Comparison of ENCODE assay signal across 8 cellular contexts in genomic region chr6:166997768-166998255, GRCh38. TPM values are rescaled to one million over a fixed set of nuclear protein-coding genes. Genes with fewer than 3 reads are reported as not detected.
DNase-seq lines count a peak whose midpoint lies in the region; ATAC-seq, FAIRE-seq and TF ChIP-seq lines count a peak whose summit lies in the region.

No MANE protein-coding gene starts in this region.

- no peaks in the 10 kb centered on the region for H3K36me3 Mint-ChIP-seq in astrocyte (ENCODE audit: low read depth, unreplicated experiment)

- no peaks in the 10 kb centered on the region for H3K9me3 Mint-ChIP-seq in astrocyte (ENCODE audit: unreplicated experiment)

- intact Hi-C loops in gastrocnemius medialis (cut with DNase I; ENCODE audit: low total_unique reads) = no loop called here

- H3K27ac ChIP-seq in KOPT-K1 (ENCODE audit: low read depth, low read length, poor library complexity, severe bottlenecking) (peak overlapping the region; percentile 89), astrocyte (ENCODE audit: low read depth, low read length) (peak overlapping the region; percentile 69), iPS DF 6.9 (ENCODE audit: low read length) (no peak overlapping the region), gastrocnemius medialis (peak overlapping the region in 2 of 4 donors; percentile 54 to 60)

- peak overlapping the region; percentile 83 for H3K9ac ChIP-seq in astrocyte (ENCODE audit: low read length)

- peak; percentile 45 for TF ChIP-seq CTCF in astrocyte (IDR thresholded peaks at IDR 0.05; ENCODE audit: insufficient read depth, low read depth, low read length)
- TF ChIP-seq CTCF in gastrocnemius medialis (IDR thresholded peaks at IDR 0.05 in 4 of 5, conservative IDR thresholded peaks at IDR 0.05 in 1 of 5) = no peak

- no peak overlapping the region for H3K27ac Mint-ChIP-seq in astrocyte (ENCODE audit: unreplicated experiment)

- H2AFZ ChIP-seq in astrocyte (ENCODE audit: low read depth, low read length) = peak overlapping the region; percentile 81

- FAIRE-seq in astrocyte (lab: Jason Lieb, UNC) = no peak

- H3K27me3 ChIP-seq in astrocyte (ENCODE audit: insufficient read depth, low read length) (no peaks in the 10 kb centered on the region), iPS DF 6.9 (ENCODE audit: control insufficient read depth, insufficient read depth, low read length) (no peaks in the 10 kb centered on the region), gastrocnemius medialis (no peaks in the 10 kb centered on the region)

- H3K4me2 ChIP-seq in astrocyte (ENCODE audit: low read length) = peak overlapping the region; percentile 95

- peak overlapping the region; percentile 76 for H3K4me3 Mint-ChIP-seq in astrocyte (ENCODE audit: unreplicated experiment)

- in situ Hi-C loops in gastrocnemius medialis (cut with MboI; ENCODE audit: low sequenced_read_pairs in 4 of 4) = loop anchor here in 3 of 4 donors (25.0 kb wide), 1 partner anchor 211 kb away; no protein-coding TSS in a partner anchor

- DNase-seq in DMS 273 (lab: John Stamatoyannopoulos, UW; ENCODE audit: unreplicated experiment) (peak; percentile 82), SW480 (ENCODE audit: low spot score) (peak; percentile 82), astrocyte (ENCODE audit: low read depth) (peak; percentile 60), iPS DF 6.9 (ENCODE audit: low read depth, low spot score) (no peak), gastrocnemius medialis (no peak), epidermal melanocyte (ENCODE audit: insufficient read length, low spot score) (no peak)

- H3K4me1 Mint-ChIP-seq in astrocyte (ENCODE audit: low read depth, unreplicated experiment) = peaks cover 12% of the 10 kb centered on the region

- no peaks in the 10 kb centered on the region for H3K27me3 Mint-ChIP-seq in astrocyte (ENCODE audit: low read depth, unreplicated experiment)

- WGBS in iPS DF 6.9 (ENCODE audit: insufficient coverage, insufficient read length) = no CpG with 5 or more reads among the region's 38 CpGs

- H4K20me1 ChIP-seq in astrocyte (ENCODE audit: insufficient read depth, low read length) = peaks cover 16% of the 10 kb centered on the region

- H3K36me3 ChIP-seq in KOPT-K1 (ENCODE audit: insufficient read depth, low read length) = peaks cover 61% of the 10 kb centered on the region
- H3K36me3 ChIP-seq in astrocyte (ENCODE audit: insufficient read depth, low read length) = no peaks in the 10 kb centered on the region
- peaks cover 3% of the 10 kb centered on the region; the same call in 1 of the 2 replicates for H3K36me3 ChIP-seq in iPS DF 6.9 (ENCODE audit: control insufficient read depth, insufficient read depth, low read length)
- no peaks in the 10 kb centered on the region for H3K36me3 ChIP-seq in gastrocnemius medialis

- peak overlapping the region; percentile 78 for H3K4me3 ChIP-seq in astrocyte (ENCODE audit: insufficient read depth, low read depth, low read length)
- H3K4me3 ChIP-seq in iPS DF 6.9 (ENCODE audit: low read length) = peak overlapping the region; percentile 90; the same call in 1 of the 2 replicates
- H3K4me3 ChIP-seq in gastrocnemius medialis = peak overlapping the region; percentile 66 to 97 (median 75)

- peaks cover 87% of the 10 kb centered on the region for H3K79me2 ChIP-seq in astrocyte (ENCODE audit: insufficient read depth, low read length)

- ATAC-seq in GM21515 (IDR thresholded peaks at IDR 0.05; ENCODE audit: unreplicated experiment) (peak; percentile 26), gastrocnemius medialis (no peak)

- H3K4me1 ChIP-seq in astrocyte (ENCODE audit: insufficient read depth, low read length) (no peaks in the 10 kb centered on the region), iPS DF 6.9 (ENCODE audit: control insufficient read depth, insufficient read depth, low read length) (peaks cover 4% of the 10 kb centered on the region; the same call in 1 of the 2 replicates), gastrocnemius medialis (peaks cover 9 to 18% of the 10 kb centered on the region in 2 donors)

- H3K9me3 ChIP-seq in KOPT-K1 (ENCODE audit: insufficient read depth, low read length, poor library complexity, severe bottlenecking) (no peaks in the 10 kb centered on the region), astrocyte (ENCODE audit: insufficient read depth, low read depth, low read length) (no peaks in the 10 kb centered on the region), iPS DF 6.9 (ENCODE audit: control insufficient read depth, insufficient read depth, low read length) (no peaks in the 10 kb centered on the region), gastrocnemius medialis (no peaks in the 10 kb centered on the region)

- TF ChIP-seq POLR2A in gastrocnemius medialis (IDR thresholded peaks at IDR 0.05) = no peak

RNA-seq across cellular contexts. Expression of gene CEP43, which starts 1.4 kb away (rescaled TPM):
- total RNA-seq in astrocyte (15.6 and 16.0 TPM in 2 replicates), gastrocnemius medialis (1 to 10 TPM; 4.4 to 8.3 (median 5.9) TPM)

RNA-seq across cellular contexts. Expression of gene RNASET2, which starts 41.5 kb away (rescaled TPM):
- total RNA-seq in astrocyte (18.7 and 22.0 TPM in 2 replicates), gastrocnemius medialis (1 to 10 TPM; 4.9 to 9.6 (median 6.5) TPM)

Comparison
In these comparisons a context has a peak if more than half of its experiments do, and no peak if none do; other contexts are left out.
1. DNase-seq: peak in DMS 273 (single experiment), SW480 (single experiment) and astrocyte (single experiment); none in iPS DF 6.9 (single experiment), gastrocnemius medialis (0 of 2) and epidermal melanocyte (single experiment).
2. Peak in every context shown above with its lines, with median percentiles within 50 percentile points of each other: H3K4me3 ChIP-seq.